In genomic region chr10:128011059-128011979, GRCh38 we compare ENCODE assay signal across 8 cellular contexts.
DNase-seq lines count a peak whose midpoint lies in the region; ATAC-seq and TF ChIP-seq lines count a peak whose summit lies in the region.

No MANE protein-coding gene starts in this region.

- H3K4me1 ChIP-seq in duodenal mucosa (ENCODE audit: control insufficient read depth in 1 of 2, insufficient read depth in 2 of 2, low read length in 2 of 2) = peaks cover 7% of the 10 kb centered on the region in 2 donors

- H3K4me1 Mint-ChIP-seq in memory B cell = peaks cover 7% of the 10 kb centered on the region

- H3K27ac ChIP-seq in duodenal mucosa (ENCODE audit: low read depth, low read length) = no peak overlapping the region

- H3K9ac ChIP-seq in duodenal mucosa (ENCODE audit: low read depth in 1 of 2, low read length in 2 of 2) = peak overlapping the region in 1 of 2 donors; percentile 16

- H3K36me3 Mint-ChIP-seq in memory B cell = no peaks in the 10 kb centered on the region

- H3K27me3 Mint-ChIP-seq in memory B cell = peaks cover 5% of the 10 kb centered on the region

- H3K4me3 Mint-ChIP-seq in memory B cell = peak overlapping the region; percentile 47

- H3K9me3 ChIP-seq in duodenal mucosa (ENCODE audit: control insufficient read depth in 1 of 2, low read length in 2 of 2) = no peaks in the 10 kb centered on the region

- ATAC-seq in GM18520 (IDR thresholded peaks at IDR 0.05; ENCODE audit: unreplicated experiment) = peak; percentile 69
- peak; percentile 79 for ATAC-seq in HG03045 (IDR thresholded peaks at IDR 0.05; ENCODE audit: unreplicated experiment)
- peak; percentile 87 for ATAC-seq in memory B cell (ENCODE audit: low read depth)

- no peak overlapping the region for H3K27ac Mint-ChIP-seq in memory B cell

- H3K4me3 ChIP-seq in AG10803 (ENCODE audit: low read length) (no peak overlapping the region), duodenal mucosa (ENCODE audit: low read depth in 1 of 2, low read length in 2 of 2) (peak overlapping the region; percentile 34 to 47)

- H3K9me3 Mint-ChIP-seq in memory B cell = peaks cover 2% of the 10 kb centered on the region

- DNase-seq in AG10803 (ENCODE audit: low read depth) = peak; percentile 42
- DNase-seq in NCI-H526 (lab: John Stamatoyannopoulos, UW) = peak; percentile 28 to 72
- peak; percentile 86 to 91 for DNase-seq in activated CD4-positive, alpha-beta T cell treated with anti-CD3 and anti-CD28 coated beads, Interleukin-2, amount 50 U/mL, for 24 hours (ENCODE audit: low read depth in 1 of 2, low spot score in 1 of 2)
- DNase-seq in memory B cell (ENCODE audit: low spot score in 2 of 2) = peak; percentile 92 to 98
- peak; percentile 91 for DNase-seq in stimulated activated CD8-positive, alpha-beta memory T cell treated with anti-CD3 and anti-CD28 coated beads, Interleukin-15, amount 100 ng/mL, for 24 hours (ENCODE audit: low read depth)

- no peaks in the 10 kb centered on the region for H3K36me3 ChIP-seq in duodenal mucosa (ENCODE audit: control insufficient read depth in 1 of 2, insufficient read depth in 2 of 2, low read length in 2 of 2)

- no peaks in the 10 kb centered on the region for H3K27me3 ChIP-seq in duodenal mucosa (ENCODE audit: control insufficient read depth in 1 of 2, insufficient read depth in 2 of 2, low read length in 2 of 2)

- peak; percentile 98 for TF ChIP-seq CTCF in AG10803 (conservative IDR thresholded peaks at IDR 0.05; ENCODE audit: low read length)

Comparison
In these comparisons a context has a peak if more than half of its experiments do, and no peak if none do; other contexts are left out.
1. DNase-seq: peak in every context shown above with its lines; median percentile 95 in memory B cell; 91 in stimulated activated CD8-positive, alpha-beta memory T cell treated with anti-CD3 and anti-CD28 coated beads, Interleukin-15, amount 100 ng/mL, for 24 hours; 88 in activated CD4-positive, alpha-beta T cell treated with anti-CD3 and anti-CD28 coated beads, Interleukin-2, amount 50 U/mL, for 24 hours; 50 in NCI-H526; 42 in AG10803.